Comparison of ENCODE assay signal across 30 cellular contexts in the genomic region with DNA sequence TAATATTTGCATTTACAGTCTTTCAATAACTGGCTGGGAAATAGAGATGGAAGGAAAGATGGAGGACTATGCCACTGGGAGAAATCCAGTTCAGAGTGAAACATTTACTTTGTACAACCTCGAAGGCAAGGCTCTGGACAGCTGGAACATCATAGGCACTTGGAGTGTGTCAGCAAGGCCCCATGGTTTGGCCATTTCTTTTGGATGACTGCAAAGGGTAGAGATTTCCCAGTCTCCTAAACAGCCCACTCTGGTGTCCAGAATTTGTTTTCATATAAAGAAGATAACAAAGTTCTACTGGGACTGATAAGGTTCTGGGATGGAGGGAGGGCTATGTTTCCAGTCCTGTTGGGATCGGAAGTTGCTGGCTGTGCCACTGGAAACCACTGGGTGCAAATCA. TPM values are rescaled to one million over a fixed set of nuclear protein-coding genes. Genes with fewer than 3 reads are reported as not detected.
"Had no signal": no experiment of that assay in that cellular context is flagged by ENCODE, and none has a peak within 500 bp of the region (broad histone marks: within the 10 kb centered on the region; RNA-seq: fewer than 3 reads in every experiment).

No MANE protein-coding gene starts in this region.

- H3K4me1 ChIP-seq: foreskin keratinocyte had no signal

- H3K27ac Mint-ChIP-seq: activated CD4-positive, alpha-beta memory T cell treated with anti-CD3 and anti-CD28 coated beads, Interleukin-2, amount 10 ng/mL, durations not matched to agents 7 days and 5 days; activated CD4-positive, alpha-beta T cell treated with anti-CD3 and anti-CD28 coated beads, Interleukin-2, amount 10 ng/mL, durations not matched to agents 7 days and 5 days; activated naive CD4-positive, alpha-beta T cell treated with anti-CD3 and anti-CD28 coated beads, Interleukin-2, amount 10 ng/mL, durations not matched to agents 7 days and 5 days; activated naive CD4-positive, alpha-beta T cell treated with anti-CD3 and anti-CD28 coated beads, Interleukin-2, amount 50 U/mL, for 72 hours; activated naive CD8-positive, alpha-beta T cell treated with anti-CD3 and anti-CD28 coated beads, Interleukin-2, amount 10 ng/mL, durations not matched to agents 7 days and 5 days; activated T-cell treated with anti-CD3 and anti-CD28 coated beads, Interleukin-2, amount 50 U/mL, for 24 hours; activated T-cell treated with anti-CD3 and anti-CD28 coated beads, Interleukin-2, amount 50 U/mL, for 72 hours; effector memory CD8-positive, alpha-beta T cell; WTC11 had no signal

- H3K36me3 Mint-ChIP-seq: activated naive CD4-positive, alpha-beta T cell treated with anti-CD3 and anti-CD28 coated beads, Interleukin-2, amount 10 ng/mL, durations not matched to agents 7 days and 5 days; activated naive CD4-positive, alpha-beta T cell treated with anti-CD3 and anti-CD28 coated beads, Interleukin-2, amount 50 U/mL, for 72 hours; activated naive CD8-positive, alpha-beta T cell treated with anti-CD3 and anti-CD28 coated beads, Interleukin-2, amount 10 ng/mL, durations not matched to agents 7 days and 5 days; WTC11 had no signal

- DNase-seq: activated CD4-positive, alpha-beta memory T cell treated with anti-CD3 and anti-CD28 coated beads, Interleukin-2, amount 10 ng/mL, durations not matched to agents 7 days and 5 days; activated CD4-positive, alpha-beta T cell treated with anti-CD3 and anti-CD28 coated beads for 1 hour; activated CD4-positive, alpha-beta T cell treated with anti-CD3 and anti-CD28 coated beads for 4 hours; activated CD4-positive, alpha-beta T cell treated with anti-CD3 and anti-CD28 coated beads, Interleukin-2, amount 10 ng/mL, durations not matched to agents 7 days and 5 days; activated CD4-positive, alpha-beta T cell treated with anti-CD3 and anti-CD28 coated beads, Interleukin-2, amount 50 U/mL, for 4 hours; activated CD8-positive, alpha-beta memory T cell treated with anti-CD3 and anti-CD28 coated beads, Interleukin-2, amount 50 U/mL, for 48 hours; activated gamma-delta T cell; activated naive CD4-positive, alpha-beta T cell; activated naive CD4-positive, alpha-beta T cell treated with anti-CD3 and anti-CD28 coated beads, Interleukin-2, amount 10 ng/mL, durations not matched to agents 7 days and 5 days; activated naive CD8-positive, alpha-beta T cell treated with anti-CD3 and anti-CD28 coated beads, Interleukin-2, amount 10 ng/mL, durations not matched to agents 7 days and 5 days; activated T-cell treated with anti-CD3 and anti-CD28 coated beads for 4 hours; activated T-cell treated with anti-CD3 and anti-CD28 coated beads, Interleukin-2, amount 50 U/mL, for 24 hours; activated T-cell treated with anti-CD3 and anti-CD28 coated beads, Interleukin-2, amount 50 U/mL, for 72 hours; anterior cingulate cortex; brain microvascular endothelial cell; caudate nucleus; cortex of kidney; dermis blood vessel endothelial cell; effector CD4-positive, alpha-beta T cell; effector memory CD8-positive, alpha-beta T cell; erythroblast; foreskin keratinocyte; gastrocnemius medialis; glutamatergic neuron; heart left ventricle; T-helper 2 cell had no signal

- H3K4me3 ChIP-seq: esophagus muscularis mucosa, gastrocnemius medialis, heart left ventricle had no signal

- H3K4me1 Mint-ChIP-seq: activated CD4-positive, alpha-beta memory T cell treated with anti-CD3 and anti-CD28 coated beads, Interleukin-2, amount 10 ng/mL, durations not matched to agents 7 days and 5 days; activated CD4-positive, alpha-beta T cell treated with anti-CD3 and anti-CD28 coated beads, Interleukin-2, amount 10 ng/mL, durations not matched to agents 7 days and 5 days; activated naive CD4-positive, alpha-beta T cell treated with anti-CD3 and anti-CD28 coated beads, Interleukin-2, amount 10 ng/mL, durations not matched to agents 7 days and 5 days; activated naive CD8-positive, alpha-beta T cell treated with anti-CD3 and anti-CD28 coated beads, Interleukin-2, amount 10 ng/mL, durations not matched to agents 7 days and 5 days had no signal

- H3K4me3 Mint-ChIP-seq: activated CD4-positive, alpha-beta memory T cell treated with anti-CD3 and anti-CD28 coated beads, Interleukin-2, amount 10 ng/mL, durations not matched to agents 7 days and 5 days; activated CD4-positive, alpha-beta T cell treated with anti-CD3 and anti-CD28 coated beads, Interleukin-2, amount 10 ng/mL, durations not matched to agents 7 days and 5 days; activated naive CD4-positive, alpha-beta T cell treated with anti-CD3 and anti-CD28 coated beads, Interleukin-2, amount 10 ng/mL, durations not matched to agents 7 days and 5 days; activated naive CD8-positive, alpha-beta T cell treated with anti-CD3 and anti-CD28 coated beads, Interleukin-2, amount 10 ng/mL, durations not matched to agents 7 days and 5 days; activated T-cell treated with anti-CD3 and anti-CD28 coated beads, Interleukin-2, amount 50 U/mL, for 24 hours; activated T-cell treated with anti-CD3 and anti-CD28 coated beads, Interleukin-2, amount 50 U/mL, for 72 hours; effector memory CD8-positive, alpha-beta T cell; WTC11 had no signal

- H3K27ac ChIP-seq: brain microvascular endothelial cell, esophagus muscularis mucosa, foreskin keratinocyte, gastrocnemius medialis, heart left ventricle had no signal

- H3K27me3 ChIP-seq: brain microvascular endothelial cell, esophagus muscularis mucosa, gastrocnemius medialis had no signal

- H3K9me3 ChIP-seq: esophagus muscularis mucosa, gastrocnemius medialis, heart left ventricle had no signal

- ATAC-seq: activated naive CD4-positive, alpha-beta T cell treated with anti-CD3 and anti-CD28 coated beads, Interleukin-2, amount 50 U/mL, for 72 hours; activated T-cell treated with anti-CD3 and anti-CD28 coated beads, Interleukin-2, amount 50 U/mL, for 72 hours; effector memory CD8-positive, alpha-beta T cell; foreskin keratinocyte; gastrocnemius medialis; WTC11 had no signal

- H3K9me3 Mint-ChIP-seq: activated CD4-positive, alpha-beta memory T cell treated with anti-CD3 and anti-CD28 coated beads, Interleukin-2, amount 10 ng/mL, durations not matched to agents 7 days and 5 days; activated CD4-positive, alpha-beta T cell treated with anti-CD3 and anti-CD28 coated beads, Interleukin-2, amount 10 ng/mL, durations not matched to agents 7 days and 5 days; activated naive CD4-positive, alpha-beta T cell treated with anti-CD3 and anti-CD28 coated beads, Interleukin-2, amount 10 ng/mL, durations not matched to agents 7 days and 5 days; activated naive CD4-positive, alpha-beta T cell treated with anti-CD3 and anti-CD28 coated beads, Interleukin-2, amount 50 U/mL, for 72 hours; activated naive CD8-positive, alpha-beta T cell treated with anti-CD3 and anti-CD28 coated beads, Interleukin-2, amount 10 ng/mL, durations not matched to agents 7 days and 5 days; activated T-cell treated with anti-CD3 and anti-CD28 coated beads, Interleukin-2, amount 50 U/mL, for 24 hours; activated T-cell treated with anti-CD3 and anti-CD28 coated beads, Interleukin-2, amount 50 U/mL, for 72 hours; effector memory CD8-positive, alpha-beta T cell; WTC11 had no signal

- H3K36me3 ChIP-seq: brain microvascular endothelial cell, gastrocnemius medialis had no signal

RNA-seq across cellular contexts. Expression of gene KCND3, which starts 16.3 kb away (rescaled TPM):
- total RNA-seq: activated CD4-positive, alpha-beta memory T cell treated with anti-CD3 and anti-CD28 coated beads, Interleukin-2, amount 10 ng/mL, durations not matched to agents 7 days and 5 days; activated CD4-positive, alpha-beta T cell treated with anti-CD3 and anti-CD28 coated beads, Interleukin-2, amount 10 ng/mL, durations not matched to agents 7 days and 5 days; activated naive CD4-positive, alpha-beta T cell treated with anti-CD3 and anti-CD28 coated beads, Interleukin-2, amount 50 U/mL, for 72 hours; activated naive CD8-positive, alpha-beta T cell treated with anti-CD3 and anti-CD28 coated beads, Interleukin-2, amount 10 ng/mL, durations not matched to agents 7 days and 5 days; activated T-cell treated with anti-CD3 and anti-CD28 coated beads, Interleukin-2, amount 50 U/mL, for 72 hours; T-helper 1 cell treated with Interleukin-12 subunit alpha and Interleukin-12 subunit beta and Interleukin-4 antibody, amounts not matched to agents 30 ng/mL and 1 ng/mL, for 36 hours had no signal
